Comparison of ENCODE assay signal across 15 cellular contexts in genomic region chr5:89120719-89121118, GRCh38.
A peak's percentile ranks its signal among the peaks of the same experiment; 100 is the strongest.
DNase-seq lines count a peak whose midpoint lies in the region; ATAC-seq and TF ChIP-seq lines count a peak whose summit lies in the region.
"Had no signal": no experiment of that assay in that cellular context is flagged by ENCODE, and none has a peak within 500 bp of the region (broad histone marks: within the 10 kb centered on the region; RNA-seq: fewer than 3 reads in every experiment).

No MANE protein-coding gene starts in this region.

- TF ChIP-seq CTCF in left ventricle myocardium inferior (IDR thresholded peaks at IDR 0.05; ENCODE audit: borderline replicate concordance) (no peak), epithelial cell of proximal tubule (conservative IDR thresholded peaks at IDR 0.05; ENCODE audit: low read depth, low read length) (no peak), right lobe of liver (IDR thresholded peaks at IDR 0.05) (no peak)

- intact Hi-C loops in Right ventricle myocardium inferior (cut with DNase I) = no loop called here
- intact Hi-C loops in left ventricle myocardium inferior (cut with micrococcal nuclease) = no loop called here
- intact Hi-C loops in right lobe of liver (cut with DNase I) = no loop called here

- H3K36me3 ChIP-seq in left ventricle myocardium inferior (no peaks in the 10 kb centered on the region), right lobe of liver (no peaks in the 10 kb centered on the region)
- H3K36me3 ChIP-seq: esophagus squamous epithelium had no signal

- no peaks in the 10 kb centered on the region for H3K4me1 ChIP-seq in left ventricle myocardium inferior
- H3K4me1 ChIP-seq in right lobe of liver = peaks cover 0 to 20% (median 2%) of the 10 kb centered on the region in 4 donors
- H3K4me1 ChIP-seq: esophagus squamous epithelium had no signal

- DNase-seq in Right ventricle myocardium inferior (ENCODE audit: missing footprints) (peak; percentile 18), left ventricle myocardium inferior (no peak), epithelial cell of proximal tubule (ENCODE audit: low read depth) (peak; percentile 62), right lobe of liver (peak in 2 of 3 donors; percentile 13 to 55), NCI-H345 treated with DMSO at 0.1 percent for 48 hours (lab: John Stamatoyannopoulos, UW; ENCODE audit: unreplicated experiment) (no peak), NCI-H2227 treated with DMSO at 0.1 percent for 48 hours (lab: John Stamatoyannopoulos, UW) (no peak), activated gamma-delta T cell (lab: John Stamatoyannopoulos, UW) (no peak)
- DNase-seq: esophagus squamous epithelium; kidney; NCI-H1048; NCI-H510A; stimulated activated CD4-positive, alpha-beta T cell treated with anti-CD3 and anti-CD28 coated beads, Interleukin-15, amount 100 ng/mL, for 24 hours had no signal

- H3K9me3 ChIP-seq in left ventricle myocardium inferior (replicated peaks) (no peaks in the 10 kb centered on the region), right lobe of liver (no peaks in the 10 kb centered on the region)
- H3K9me3 ChIP-seq: esophagus squamous epithelium had no signal

- WGBS in right lobe of liver (ENCODE audit: insufficient coverage, low coverage, low lambda C conversion rate, missing lambda C conversion rate) = 46% methylated on average over 3 of the region's 3 CpGs

- no peak for TF ChIP-seq POLR2A in right lobe of liver (IDR thresholded peaks at IDR 0.05)

- H3K4me3 ChIP-seq in left ventricle myocardium inferior = no peak overlapping the region
- H3K4me3 ChIP-seq in epithelial cell of proximal tubule (ENCODE audit: low read depth, low read length) = no peak overlapping the region
- no peak overlapping the region for H3K4me3 ChIP-seq in right lobe of liver
- H3K4me3 ChIP-seq: esophagus squamous epithelium had no signal

- H3K27ac ChIP-seq in left ventricle myocardium inferior (replicated peaks) (no peak overlapping the region), right lobe of liver (no peak overlapping the region)
- H3K27ac ChIP-seq: esophagus squamous epithelium, RWPE1 had no signal

- peak; percentile 63 for ATAC-seq in Right ventricle myocardium inferior
- peak; percentile 69 to 89 (median 73) for ATAC-seq in right lobe of liver
- ATAC-seq in HG03175 (IDR thresholded peaks at IDR 0.05; ENCODE audit: unreplicated experiment) = no peak
- ATAC-seq: activated naive CD4-positive, alpha-beta T cell treated with anti-CD3 and anti-CD28 coated beads, Interleukin-2, amount 50 U/mL, for 72 hours had no signal

- no peaks in the 10 kb centered on the region for H3K27me3 ChIP-seq in left ventricle myocardium inferior (ENCODE audit: low read depth)
- H3K27me3 ChIP-seq in right lobe of liver = no peaks in the 10 kb centered on the region
- H3K27me3 ChIP-seq: esophagus squamous epithelium had no signal

Comparison
In these comparisons a context has a peak if more than half of its experiments do, and no peak if none do; other contexts are left out.
1. DNase-seq: peak in Right ventricle myocardium inferior (single experiment), epithelial cell of proximal tubule (single experiment) and right lobe of liver (2 of 3); none in left ventricle myocardium inferior (single experiment), NCI-H345 treated with DMSO at 0.1 percent for 48 hours (single experiment), NCI-H2227 treated with DMSO at 0.1 percent for 48 hours (single experiment) and activated gamma-delta T cell (single experiment).